9 cellular contexts compared by ENCODE assay signal in genomic region chr4:65472531-65472930, GRCh38.
"Had no signal": no experiment of that assay in that cellular context is flagged by ENCODE, and none has a peak within 500 bp of the region (broad histone marks: within the 10 kb centered on the region; RNA-seq: fewer than 3 reads in every experiment).

No MANE protein-coding gene starts in this region.

- ATAC-seq: GM23338, HCT116 had no signal

- H2AFZ ChIP-seq: GM23248, GM23338 had no signal

- H3K4me2 ChIP-seq: GM23338 had no signal

- H3K4me1 ChIP-seq: HAP-1 had no signal

- H3K9me3 ChIP-seq: HAP-1 had no signal

- H3K9ac ChIP-seq: GM23248 had no signal

- H3K4me3 ChIP-seq: GM23248, GM23338, HAP-1 had no signal

- H3K27ac ChIP-seq: GM23248 had no signal

- DNase-seq: GM23248, GOT3, H7, H9, HCEC 1CT, HFFc6 had no signal

- H3K36me3 ChIP-seq: HAP-1 had no signal
